8 cellular contexts compared by ENCODE assay signal in the genomic region with DNA sequence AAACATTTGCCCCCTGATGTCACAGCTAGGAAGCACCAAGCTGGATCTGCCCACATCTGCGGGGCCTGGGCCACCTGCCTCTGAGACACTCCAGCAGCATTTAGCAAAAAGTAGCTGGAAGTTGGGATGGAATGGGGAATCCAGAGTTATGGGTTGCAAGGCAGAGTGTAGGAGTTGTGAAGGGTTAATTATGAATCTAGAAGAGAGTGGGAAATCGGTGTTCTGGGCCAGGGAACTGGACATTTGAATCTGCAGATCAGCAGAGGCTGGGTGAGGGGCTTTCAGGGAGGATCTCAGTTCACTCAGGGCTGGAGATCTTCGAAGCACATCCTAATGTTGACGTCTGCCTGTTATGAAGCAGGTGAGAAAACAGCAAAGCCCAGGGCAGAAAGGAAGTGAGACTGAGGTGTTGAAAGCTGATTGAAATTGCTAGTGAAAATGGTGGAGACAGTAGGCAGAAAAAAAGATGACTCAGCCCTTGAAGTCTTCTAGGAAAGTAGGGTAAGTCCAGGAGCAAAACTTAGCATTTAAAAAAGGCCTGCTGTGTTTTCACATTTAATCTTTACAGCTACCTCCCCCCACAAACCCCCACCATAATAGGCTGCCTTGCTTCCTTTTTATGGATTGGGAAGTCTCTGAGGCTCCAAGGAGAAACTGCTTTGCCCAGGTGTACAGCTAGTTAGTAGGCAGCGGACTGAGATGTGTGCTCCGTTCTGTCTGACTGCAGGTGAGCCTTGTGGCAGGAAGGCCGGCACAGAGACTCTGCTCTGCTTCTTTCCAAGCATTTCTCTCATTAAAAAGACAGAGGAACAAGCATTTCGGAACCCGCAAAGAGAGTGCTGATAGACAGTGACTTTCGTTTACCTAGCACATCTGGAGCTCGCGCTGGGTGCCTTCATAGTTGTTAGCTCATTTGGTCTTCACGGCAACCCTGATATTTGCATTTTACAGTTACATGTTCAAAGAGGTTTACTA. TPM values are rescaled to one million over a fixed set of nuclear protein-coding genes. Genes with fewer than 3 reads are reported as not detected.
DNase-seq lines count a peak whose midpoint lies in the region; ATAC-seq and TF ChIP-seq lines count a peak whose summit lies in the region.
"Had no signal": no experiment of that assay in that cellular context is flagged by ENCODE, and none has a peak within 500 bp of the region (broad histone marks: within the 10 kb centered on the region; RNA-seq: fewer than 3 reads in every experiment).

No MANE protein-coding gene starts in this region.

- peaks cover 53% of the 10 kb centered on the region for H3K4me1 ChIP-seq in iPS-18a (ENCODE audit: control insufficient read depth, low read depth, low read length)

- no peaks in the 10 kb centered on the region for H3K9me3 ChIP-seq in iPS-18a (ENCODE audit: control insufficient read depth, low read depth, low read length)
- H3K9me3 ChIP-seq: SJSA1 had no signal

- H3K27me3 Mint-ChIP-seq in progenitor cell of endocrine pancreas: no peaks in the 10 kb centered on the region

- DNase-seq in KBM-7 (peak; percentile 44), NCI-H1436 (lab: John Stamatoyannopoulos, UW) (no peak), progenitor cell of endocrine pancreas (ENCODE audit: low spot score, unreplicated experiment) (no peak), NCI-H1694 (lab: John Stamatoyannopoulos, UW) (no peak)

- peak; percentile 86 for ATAC-seq in GM18907 (IDR thresholded peaks at IDR 0.05; ENCODE audit: unreplicated experiment)
- peak; percentile 88 for ATAC-seq in GM21737 (IDR thresholded peaks at IDR 0.05; ENCODE audit: unreplicated experiment)

- no peak overlapping the region for H3K27ac Mint-ChIP-seq in progenitor cell of endocrine pancreas

- no peak overlapping the region for H3K9ac ChIP-seq in iPS-18a (ENCODE audit: low read length)

- H3K27ac ChIP-seq in iPS-18a (ENCODE audit: low read length): peak overlapping the region; percentile 2
- H3K27ac ChIP-seq: SJSA1 had no signal

- peaks cover 16% of the 10 kb centered on the region for H3K4me1 Mint-ChIP-seq in progenitor cell of endocrine pancreas (ENCODE audit: low read depth)

- peak overlapping the region; percentile 33 for H3K4me3 ChIP-seq in iPS-18a (ENCODE audit: low read length)
- H3K4me3 ChIP-seq: SJSA1 had no signal

- H3K27me3 ChIP-seq in iPS-18a (ENCODE audit: control insufficient read depth, insufficient read depth, low read length): no peaks in the 10 kb centered on the region
- H3K27me3 ChIP-seq: SJSA1 had no signal

- in situ Hi-C loops in KBM-7 (cut with MboI; ENCODE audit: low pct_unique_long_range_greater_than_20kb, low sequenced_read_pairs): no loop called here

- H3K36me3 ChIP-seq in iPS-18a (ENCODE audit: control insufficient read depth, low read depth, low read length): peaks cover 4% of the 10 kb centered on the region

- TF ChIP-seq CTCF in progenitor cell of endocrine pancreas (IDR thresholded peaks at IDR 0.05; ENCODE audit: unreplicated experiment): no peak

- H3K9me3 Mint-ChIP-seq in progenitor cell of endocrine pancreas (ENCODE audit: low read depth): no peaks in the 10 kb centered on the region

- H3K36me3 Mint-ChIP-seq in progenitor cell of endocrine pancreas (ENCODE audit: insufficient read depth): peaks cover 9% of the 10 kb centered on the region

- no peak overlapping the region for H3K4me3 Mint-ChIP-seq in progenitor cell of endocrine pancreas (ENCODE audit: low read depth)

RNA-seq across cellular contexts. Expression of a gene that starts 7.2 kb away (rescaled TPM):
- total RNA-seq in progenitor cell of endocrine pancreas: 22.9 and 25.8 TPM in 2 replicates
